ENCODE assay signal across 10 cellular contexts in genomic region chr14:35215110-35215872, GRCh38.
DNase-seq lines count a peak whose midpoint lies in the region; ATAC-seq and TF ChIP-seq lines count a peak whose summit lies in the region.
"Had no signal": no experiment of that assay in that cellular context is flagged by ENCODE, and none has a peak within 500 bp of the region (broad histone marks: within the 10 kb centered on the region; RNA-seq: fewer than 3 reads in every experiment).

No MANE protein-coding gene starts in this region.

- H4K20me1 ChIP-seq in Karpas-422 (ENCODE audit: insufficient read depth, low read depth, low read length): no peaks in the 10 kb centered on the region

- DNase-seq in DMS79 (lab: John Stamatoyannopoulos, UW) (peak; percentile 66), Karpas-422 (peak; percentile 79), brain microvascular endothelial cell (peak; percentile 32), lower lobe of right lung (no peak), NCI-H2081 (lab: John Stamatoyannopoulos, UW) (no peak)
- no peak for DNase-seq in activated effector memory CD4-positive, alpha-beta T cell treated with anti-CD3 and anti-CD28 coated beads, Interleukin-2, amount 50 U/mL, for 16 hours
- no peak for DNase-seq in activated CD4-positive, alpha-beta T cell treated with anti-CD3 and anti-CD28 coated beads, Interleukin-2, amount 50 U/mL, for 1 hour

- H3K27ac ChIP-seq in Karpas-422 (ENCODE audit: low read length) (peak overlapping the region; percentile 46), brain microvascular endothelial cell (peak overlapping the region; percentile 53), lower lobe of right lung (peak overlapping the region; percentile 3)
- H3K27ac ChIP-seq: SJCRH30 had no signal

- peak overlapping the region; percentile 54 for H3K4me2 ChIP-seq in Karpas-422 (ENCODE audit: low read depth, low read length, poor library complexity, severe bottlenecking)

- no peaks in the 10 kb centered on the region for H3K9me2 ChIP-seq in Karpas-422 (replicated peaks; ENCODE audit: insufficient read depth, low read length)

- ATAC-seq in lower lobe of right lung (peak in 1 of 2 donors; percentile 86), HG03354 (IDR thresholded peaks at IDR 0.05; ENCODE audit: poor library complexity, severe bottlenecking, unreplicated experiment) (no peak)
- ATAC-seq: naive thymus-derived CD8-positive, alpha-beta T cell had no signal

- TF ChIP-seq CTCF in brain microvascular endothelial cell (IDR thresholded peaks at IDR 0.05; ENCODE audit: low read depth, low read length, missing control alignments) (peak; percentile 43), lower lobe of right lung (IDR thresholded peaks at IDR 0.05) (peak; percentile 55)

- in situ Hi-C loops in brain microvascular endothelial cell (cut with HindIII; ENCODE audit: low pct_ligation_motif_present, low sequenced_read_pairs): no loop called here

- H3K79me2 ChIP-seq in Karpas-422 (ENCODE audit: low read length): peaks cover 29% of the 10 kb centered on the region

- no peaks in the 10 kb centered on the region for H3K36me3 ChIP-seq in Karpas-422 (ENCODE audit: insufficient read depth, low read length)
- no peaks in the 10 kb centered on the region for H3K36me3 ChIP-seq in brain microvascular endothelial cell (replicated peaks)
- H3K36me3 ChIP-seq in lower lobe of right lung: no peaks in the 10 kb centered on the region
- H3K36me3 ChIP-seq: SJCRH30 had no signal

- peak overlapping the region; percentile 5; the same call in 1 of the 2 replicates for H3K9ac ChIP-seq in Karpas-422 (ENCODE audit: low read length)

- H3K4me3 ChIP-seq in Karpas-422 (ENCODE audit: low read length) (no peak overlapping the region), brain microvascular endothelial cell (ENCODE audit: low read depth, low read length) (no peak overlapping the region), lower lobe of right lung (no peak overlapping the region)
- H3K4me3 ChIP-seq: SJCRH30 had no signal

- intact Hi-C loops in lower lobe of right lung (cut with DNase I): loop anchor here (10.0 kb wide), 1 partner anchor 190 kb away; the partner anchor contains the start of gene NFKBIA

- H3K27me3 ChIP-seq in Karpas-422 (ENCODE audit: low read length): no peaks in the 10 kb centered on the region
- no peaks in the 10 kb centered on the region for H3K27me3 ChIP-seq in brain microvascular endothelial cell (replicated peaks)
- H3K27me3 ChIP-seq in lower lobe of right lung (ENCODE audit: low read depth): no peaks in the 10 kb centered on the region
- H3K27me3 ChIP-seq: SJCRH30 had no signal

- 0 out of 2 replicates have a peak overlapping the region, but pooled peaks have one; percentile 1 for H2AFZ ChIP-seq in Karpas-422 (ENCODE audit: low read length)

- H3K9me3 ChIP-seq in Karpas-422 (ENCODE audit: low read length) (no peaks in the 10 kb centered on the region), lower lobe of right lung (no peaks in the 10 kb centered on the region)
- H3K9me3 ChIP-seq: SJCRH30 had no signal

- peaks cover 13% of the 10 kb centered on the region for H3K4me1 ChIP-seq in Karpas-422 (ENCODE audit: low read length)
- H3K4me1 ChIP-seq in lower lobe of right lung: peaks cover 11% of the 10 kb centered on the region

Comparison
In these comparisons a context has a peak if more than half of its experiments do, and no peak if none do; other contexts are left out.
1. DNase-seq: peak in DMS79 (single experiment), Karpas-422 (single experiment) and brain microvascular endothelial cell (single experiment); none in lower lobe of right lung (single experiment), activated effector memory CD4-positive, alpha-beta T cell treated with anti-CD3 and anti-CD28 coated beads, Interleukin-2, amount 50 U/mL, for 16 hours (single experiment), activated CD4-positive, alpha-beta T cell treated with anti-CD3 and anti-CD28 coated beads, Interleukin-2, amount 50 U/mL, for 1 hour (single experiment) and NCI-H2081 (0 of 2).
2. H3K27ac ChIP-seq: peak in every context shown above with its lines; median percentile 53 in brain microvascular endothelial cell; 46 in Karpas-422; 3 in lower lobe of right lung.